ENCODE assay signal across 1 cellular context in genomic region chr9:21523021-21524014, GRCh38.
TF ChIP-seq lines count a peak whose summit lies in the region.

No MANE protein-coding gene starts in this region.

TF ChIP-seq in IMR-90, 13 proteins besides CTCF, POLR2A, EP300 and RAD21 (continued from another document):
- TF ChIP-seq USF2 (IDR thresholded peaks at IDR 0.05; ENCODE audit: low read depth, low read length) = no peak
